ENCODE assay signal across 23 cellular contexts in the genomic region with DNA sequence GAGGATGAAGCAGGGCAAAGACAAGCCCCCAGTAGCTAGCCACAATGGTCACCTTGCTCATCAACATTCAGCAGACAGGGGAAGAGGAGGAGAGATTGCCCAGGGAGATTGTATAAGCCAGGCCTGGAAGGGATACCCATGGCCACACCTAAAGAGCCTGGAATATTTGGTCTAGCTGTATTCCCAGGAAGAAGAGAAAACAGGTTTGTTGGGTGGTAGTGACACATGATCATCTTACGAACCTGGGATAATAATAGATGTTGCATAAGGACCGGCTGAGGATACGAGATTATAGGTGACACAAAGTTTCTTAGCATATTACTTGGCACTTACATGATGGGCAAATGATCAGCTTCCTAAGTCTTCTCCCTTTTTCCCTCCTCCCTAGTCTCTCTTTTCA.
"Had no signal": no experiment of that assay in that cellular context is flagged by ENCODE, and none has a peak within 500 bp of the region (broad histone marks: within the 10 kb centered on the region; RNA-seq: fewer than 3 reads in every experiment).

No MANE protein-coding gene starts in this region.

- H3K4me3 ChIP-seq: ovary, psoas muscle, right lobe of liver, sigmoid colon, stomach, thoracic aorta, thyroid gland, tibial nerve, upper lobe of left lung, vagina had no signal

- ATAC-seq: natural killer cell treated with Interleukin-12 subunit alpha and Interleukin-12 subunit beta and Interleukin-15 and Interleukin-18, amount 100 ng/mL, for 72 hours; psoas muscle; right cardiac atrium; right lobe of liver; stimulated activated effector memory CD8-positive, alpha-beta T cell treated with anti-CD3 and anti-CD28 coated beads, Interleukin-12 subunit alpha, Interleukin-12 subunit beta, amount 100 ng/mL, for 72 hours; stimulated activated naive B cell treated with anti-CD40 and anti-IgM and Interleukin-4, amounts not matched to agents 10 μg/mL and 1 μg/mL and 100 μg/mL, for 72 hours had no signal

- DNase-seq: nephron progenitor cell; occipital lobe; ovary; psoas muscle; right cardiac atrium; right lobe of liver; sigmoid colon; small intestine; stimulated activated CD4-positive, alpha-beta T cell treated with anti-CD3 and anti-CD28 coated beads, Interleukin-15, amount 100 ng/mL, for 24 hours; stimulated activated CD4-positive, alpha-beta T cell treated with anti-CD3 and anti-CD28 coated beads, Interleukin-2, amount 100 ng/mL, for 24 hours; stimulated activated CD4-positive, alpha-beta T cell treated with anti-CD3 and anti-CD28 coated beads, Interleukin-2, amount 100 ng/mL, for 48 hours; stimulated activated CD4-positive, alpha-beta T cell treated with anti-CD3 and anti-CD28 coated beads, Interleukin-4, amount 100 ng/mL, for 24 hours; stimulated activated naive B cell treated with anti-CD40 and anti-IgM and Interleukin-4, amounts not matched to agents 10 μg/mL and 1 μg/mL and 100 μg/mL, for 72 hours; stimulated activated naive CD4-positive, alpha-beta T cell treated with Interleukin-2 at 50 U/mL for 16 hours; stomach; thyroid gland; upper lobe of left lung had no signal

- H3K27ac ChIP-seq: ovary, parathyroid adenoma, psoas muscle, right lobe of liver, sigmoid colon, stomach, thoracic aorta, thyroid gland, tibial nerve, upper lobe of left lung, vagina had no signal

- H3K27me3 ChIP-seq: ovary, right lobe of liver, sigmoid colon, stomach, thyroid gland, tibial nerve, upper lobe of left lung, vagina had no signal

- H3K9ac ChIP-seq: parathyroid adenoma had no signal

- H3K4me1 ChIP-seq: parathyroid adenoma, right lobe of liver, thyroid gland had no signal

- H2AFZ ChIP-seq: parathyroid adenoma had no signal

- H3K36me3 ChIP-seq: ovary, right lobe of liver, sigmoid colon, stomach, thoracic aorta, thyroid gland, tibial nerve, upper lobe of left lung, vagina had no signal

- H3K79me2 ChIP-seq: parathyroid adenoma had no signal

- H3K9me3 ChIP-seq: ovary, psoas muscle, right lobe of liver, sigmoid colon, thoracic aorta, thyroid gland, vagina had no signal
